Comparison of ENCODE assay signal across 1 cellular context in the genomic region with DNA sequence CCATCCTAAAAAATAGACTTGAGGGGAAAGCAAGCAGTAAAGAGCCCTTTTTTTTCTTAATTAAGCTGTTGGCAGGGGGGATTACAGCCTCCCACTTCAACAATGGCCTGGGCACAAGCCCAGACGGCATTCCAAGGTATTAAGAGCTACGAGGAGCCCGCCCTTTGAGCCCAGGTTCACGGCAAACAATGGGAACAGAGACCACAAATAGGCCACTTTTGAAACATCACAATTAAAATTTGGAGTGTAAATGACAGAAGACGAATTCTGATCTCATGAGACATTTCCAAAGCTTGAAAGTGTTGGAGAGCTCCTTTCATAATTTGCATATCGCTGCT.
TF ChIP-seq lines count a peak whose summit lies in the region.

No MANE protein-coding gene starts in this region.

TF ChIP-seq in GM12878, 131 proteins besides CTCF, POLR2A, EP300 and RAD21:
- TF ChIP-seq STAT1 (conservative IDR thresholded peaks at IDR 0.05) (no peak), MTA2 (IDR thresholded peaks at IDR 0.05; ENCODE audit: low read depth) (peak; percentile 8; the same call in 1 of the 2 replicates), IKZF2 (IDR thresholded peaks at IDR 0.05) (peak in 1 of 2 experiments; percentile 0; a peak in 1 of 4 replicates), PAX8 (IDR thresholded peaks at IDR 0.05) (no peak)
